Comparison of ENCODE assay signal across 40 cellular contexts in genomic region chr13:30552567-30552966, GRCh38.
"Had no signal": no experiment of that assay in that cellular context is flagged by ENCODE, and none has a peak within 500 bp of the region (broad histone marks: within the 10 kb centered on the region; RNA-seq: fewer than 3 reads in every experiment).

No MANE protein-coding gene starts in this region.

- FAIRE-seq: astrocyte, bronchial epithelial cell had no signal

- H3K27ac ChIP-seq: adrenal gland, ascending aorta, body of pancreas, brain microvascular endothelial cell, breast epithelium, cardiac muscle cell had no signal

- H3K27ac Mint-ChIP-seq: activated naive CD4-positive, alpha-beta T cell treated with anti-CD3 and anti-CD28 coated beads for 36 hours; activated naive CD4-positive, alpha-beta T cell treated with anti-CD3 and anti-CD28 coated beads, Interleukin-2, amount 10 ng/mL, durations not matched to agents 7 days and 5 days; activated naive CD8-positive, alpha-beta T cell; activated naive CD8-positive, alpha-beta T cell treated with anti-CD3 and anti-CD28 coated beads for 36 hours; activated naive CD8-positive, alpha-beta T cell treated with anti-CD3 and anti-CD28 coated beads, Interleukin-2, amount 10 ng/mL, durations not matched to agents 7 days and 5 days; activated naive CD8-positive, alpha-beta T cell treated with anti-CD3 and anti-CD28 coated beads, Interleukin-2, amount 50 U/mL, for 24 hours; activated T-cell treated with anti-CD3 and anti-CD28 coated beads, Interleukin-2, amount 50 U/mL, for 24 hours; activated T-cell treated with anti-CD3 and anti-CD28 coated beads, Interleukin-2, amount 50 U/mL, for 72 hours; activated T-helper 1 cell treated with anti-CD3 and anti-CD28 coated beads, Interleukin-12 subunit alpha, Interleukin-12 subunit beta, Interleukin-2, Interleukin-4 antibody, amounts not matched to agents 30 ng/mL and 10 ng/mL and 1 ng/mL, durations not matched to agents 14 hours and 24 hours and 36 hours; activated T-helper 17 cell treated with anti-CD3 and anti-CD28 coated beads, Interleukin-2, amount 50 U/mL, for 72 hours; activated T-helper 2 cell treated with anti-CD3 and anti-CD28 coated beads, Interferon-gamma antibody, Interleukin-2, Interleukin-4, amounts not matched to agents 10 μg/mL and 5 μg/mL and 100 μg/mL, durations not matched to agents 14 hours and 24 hours and 36 hours; brain had no signal

- DNase-seq: activated effector memory CD4-positive, alpha-beta T cell treated with anti-CD3 and anti-CD28 coated beads, Interleukin-2, amount 50 U/mL, for 16 hours; activated effector memory CD4-positive, alpha-beta T cell treated with Interleukin-2 at 50 U/mL for 16 hours; activated gamma-delta T cell; activated gamma-delta T cell treated with Interleukin-2 at 50 U/mL for 16 hours; activated naive CD4-positive, alpha-beta T cell; activated naive CD4-positive, alpha-beta T cell treated with anti-CD3 and anti-CD28 coated beads for 36 hours; activated naive CD4-positive, alpha-beta T cell treated with anti-CD3 and anti-CD28 coated beads, Interleukin-2, amount 10 ng/mL, durations not matched to agents 7 days and 5 days; activated naive CD4-positive, alpha-beta T cell treated with anti-CD3 and anti-CD28 coated beads, Interleukin-2, amount 50 U/mL, for 16 hours; activated naive CD4-positive, alpha-beta T cell treated with Interleukin-2 at 50 U/mL for 16 hours; activated naive CD8-positive, alpha-beta T cell treated with anti-CD3 and anti-CD28 coated beads for 36 hours; activated naive CD8-positive, alpha-beta T cell treated with anti-CD3 and anti-CD28 coated beads, Interleukin-2, amount 10 ng/mL, durations not matched to agents 7 days and 5 days; activated naive CD8-positive, alpha-beta T cell treated with anti-CD3 and anti-CD28 coated beads, Interleukin-2, amount 50 U/mL, for 24 hours; activated T-cell treated with anti-CD3 and anti-CD28 coated beads, Interleukin-2, amount 50 U/mL, for 1 hour; activated T-cell treated with anti-CD3 and anti-CD28 coated beads, Interleukin-2, amount 50 U/mL, for 24 hours; activated T-cell treated with anti-CD3 and anti-CD28 coated beads, Interleukin-2, amount 50 U/mL, for 4 hours; activated T-cell treated with anti-CD3 and anti-CD28 coated beads, Interleukin-2, amount 50 U/mL, for 48 hours; activated T-cell treated with anti-CD3 and anti-CD28 coated beads, Interleukin-2, amount 50 U/mL, for 72 hours; adrenal gland; amniotic stem cell; amygdala; anterior cingulate cortex; aorta; body of pancreas; brain microvascular endothelial cell; caudate nucleus; central memory CD4-positive, alpha-beta T cell; cerebellar nuclear complex had no signal

- H3K4me3 ChIP-seq: adrenal gland, ascending aorta, body of pancreas, breast epithelium, cardiac muscle cell had no signal

- H3K9me3 ChIP-seq: adrenal gland, ascending aorta, body of pancreas, breast epithelium had no signal

- H3K36me3 ChIP-seq: adrenal gland, ascending aorta, brain microvascular endothelial cell, breast epithelium, cardiac muscle cell had no signal

- H3K27me3 ChIP-seq: adrenal gland, ascending aorta, body of pancreas, brain microvascular endothelial cell, breast epithelium, cardiac muscle cell had no signal

- H3K4me1 Mint-ChIP-seq: activated naive CD4-positive, alpha-beta T cell treated with anti-CD3 and anti-CD28 coated beads, Interleukin-2, amount 10 ng/mL, durations not matched to agents 7 days and 5 days; activated naive CD8-positive, alpha-beta T cell treated with anti-CD3 and anti-CD28 coated beads, Interleukin-2, amount 10 ng/mL, durations not matched to agents 7 days and 5 days; activated naive CD8-positive, alpha-beta T cell treated with anti-CD3 and anti-CD28 coated beads, Interleukin-2, amount 50 U/mL, for 24 hours; activated T-helper 17 cell treated with anti-CD3 and anti-CD28 coated beads, Interleukin-2, amount 50 U/mL, for 72 hours; brain; central memory CD8-positive, alpha-beta T cell had no signal

- H3K4me3 Mint-ChIP-seq: activated naive CD4-positive, alpha-beta T cell treated with anti-CD3 and anti-CD28 coated beads for 36 hours; activated naive CD4-positive, alpha-beta T cell treated with anti-CD3 and anti-CD28 coated beads, Interleukin-2, amount 10 ng/mL, durations not matched to agents 7 days and 5 days; activated naive CD4-positive, alpha-beta T cell treated with anti-CD3 and anti-CD28 coated beads, Interleukin-2, amount 50 U/mL, for 24 hours; activated naive CD8-positive, alpha-beta T cell; activated naive CD8-positive, alpha-beta T cell treated with anti-CD3 and anti-CD28 coated beads for 36 hours; activated naive CD8-positive, alpha-beta T cell treated with anti-CD3 and anti-CD28 coated beads, Interleukin-2, amount 10 ng/mL, durations not matched to agents 7 days and 5 days; activated naive CD8-positive, alpha-beta T cell treated with anti-CD3 and anti-CD28 coated beads, Interleukin-2, amount 50 U/mL, for 24 hours; activated T-cell treated with anti-CD3 and anti-CD28 coated beads, Interleukin-2, amount 50 U/mL, for 24 hours; activated T-cell treated with anti-CD3 and anti-CD28 coated beads, Interleukin-2, amount 50 U/mL, for 4 hours; activated T-cell treated with anti-CD3 and anti-CD28 coated beads, Interleukin-2, amount 50 U/mL, for 72 hours; activated T-helper 1 cell treated with anti-CD3 and anti-CD28 coated beads, Interleukin-12 subunit alpha, Interleukin-12 subunit beta, Interleukin-2, Interleukin-4 antibody, amounts not matched to agents 30 ng/mL and 10 ng/mL and 1 ng/mL, durations not matched to agents 14 hours and 24 hours and 36 hours; activated T-helper 17 cell treated with anti-CD3 and anti-CD28 coated beads, Interleukin-2, amount 50 U/mL, for 72 hours; brain; central memory CD8-positive, alpha-beta T cell had no signal

- H3K36me3 Mint-ChIP-seq: activated naive CD4-positive, alpha-beta T cell treated with anti-CD3 and anti-CD28 coated beads, Interleukin-2, amount 10 ng/mL, durations not matched to agents 7 days and 5 days; activated naive CD4-positive, alpha-beta T cell treated with anti-CD3 and anti-CD28 coated beads, Interleukin-2, amount 50 U/mL, for 24 hours; activated naive CD4-positive, alpha-beta T cell treated with anti-CD3 and anti-CD28 coated beads, Interleukin-2, amount 50 U/mL, for 72 hours; activated naive CD8-positive, alpha-beta T cell; activated naive CD8-positive, alpha-beta T cell treated with anti-CD3 and anti-CD28 coated beads for 36 hours; activated naive CD8-positive, alpha-beta T cell treated with anti-CD3 and anti-CD28 coated beads, Interleukin-2, amount 10 ng/mL, durations not matched to agents 7 days and 5 days had no signal

- ATAC-seq: activated naive CD4-positive, alpha-beta T cell treated with anti-CD3 and anti-CD28 coated beads, Interleukin-2, amount 50 U/mL, for 72 hours; activated naive CD8-positive, alpha-beta T cell treated with anti-CD3 and anti-CD28 coated beads, Interleukin-2, amount 50 U/mL, for 24 hours; activated T-cell treated with anti-CD3 and anti-CD28 coated beads, Interleukin-2, amount 50 U/mL, for 4 hours; activated T-cell treated with anti-CD3 and anti-CD28 coated beads, Interleukin-2, amount 50 U/mL, for 72 hours; activated T-helper 17 cell treated with anti-CD3 and anti-CD28 coated beads, Interleukin-2, amount 50 U/mL, for 72 hours; body of pancreas had no signal

- H3K9me3 Mint-ChIP-seq: activated naive CD4-positive, alpha-beta T cell treated with anti-CD3 and anti-CD28 coated beads for 36 hours; activated naive CD4-positive, alpha-beta T cell treated with anti-CD3 and anti-CD28 coated beads, Interleukin-2, amount 10 ng/mL, durations not matched to agents 7 days and 5 days; activated naive CD4-positive, alpha-beta T cell treated with anti-CD3 and anti-CD28 coated beads, Interleukin-2, amount 50 U/mL, for 24 hours; activated naive CD4-positive, alpha-beta T cell treated with anti-CD3 and anti-CD28 coated beads, Interleukin-2, amount 50 U/mL, for 72 hours; activated naive CD8-positive, alpha-beta T cell treated with anti-CD3 and anti-CD28 coated beads for 36 hours; activated naive CD8-positive, alpha-beta T cell treated with anti-CD3 and anti-CD28 coated beads, Interleukin-2, amount 10 ng/mL, durations not matched to agents 7 days and 5 days; activated naive CD8-positive, alpha-beta T cell treated with anti-CD3 and anti-CD28 coated beads, Interleukin-2, amount 50 U/mL, for 24 hours; activated T-cell treated with anti-CD3 and anti-CD28 coated beads, Interleukin-2, amount 50 U/mL, for 24 hours; activated T-cell treated with anti-CD3 and anti-CD28 coated beads, Interleukin-2, amount 50 U/mL, for 4 hours; activated T-cell treated with anti-CD3 and anti-CD28 coated beads, Interleukin-2, amount 50 U/mL, for 72 hours; activated T-helper 1 cell treated with anti-CD3 and anti-CD28 coated beads, Interleukin-12 subunit alpha, Interleukin-12 subunit beta, Interleukin-2, Interleukin-4 antibody, amounts not matched to agents 30 ng/mL and 10 ng/mL and 1 ng/mL, durations not matched to agents 14 hours and 24 hours and 36 hours; activated T-helper 17 cell treated with anti-CD3 and anti-CD28 coated beads, Interleukin-2, amount 50 U/mL, for 72 hours; activated T-helper 2 cell treated with anti-CD3 and anti-CD28 coated beads, Interferon-gamma antibody, Interleukin-2, Interleukin-4, amounts not matched to agents 10 μg/mL and 5 μg/mL and 100 μg/mL, durations not matched to agents 14 hours and 24 hours and 36 hours; brain; central memory CD8-positive, alpha-beta T cell had no signal

- H3K27me3 Mint-ChIP-seq: activated naive CD4-positive, alpha-beta T cell treated with anti-CD3 and anti-CD28 coated beads, Interleukin-2, amount 50 U/mL, for 24 hours; activated naive CD8-positive, alpha-beta T cell; activated naive CD8-positive, alpha-beta T cell treated with anti-CD3 and anti-CD28 coated beads for 36 hours; activated naive CD8-positive, alpha-beta T cell treated with anti-CD3 and anti-CD28 coated beads, Interleukin-2, amount 50 U/mL, for 24 hours; activated T-cell treated with anti-CD3 and anti-CD28 coated beads, Interleukin-2, amount 50 U/mL, for 24 hours; activated T-helper 17 cell treated with anti-CD3 and anti-CD28 coated beads, Interleukin-2, amount 50 U/mL, for 72 hours; brain; central memory CD8-positive, alpha-beta T cell had no signal

- H3K4me1 ChIP-seq: adrenal gland, ascending aorta, body of pancreas, breast epithelium had no signal
